ENCODE assay signal across 1 cellular context in the genomic region with DNA sequence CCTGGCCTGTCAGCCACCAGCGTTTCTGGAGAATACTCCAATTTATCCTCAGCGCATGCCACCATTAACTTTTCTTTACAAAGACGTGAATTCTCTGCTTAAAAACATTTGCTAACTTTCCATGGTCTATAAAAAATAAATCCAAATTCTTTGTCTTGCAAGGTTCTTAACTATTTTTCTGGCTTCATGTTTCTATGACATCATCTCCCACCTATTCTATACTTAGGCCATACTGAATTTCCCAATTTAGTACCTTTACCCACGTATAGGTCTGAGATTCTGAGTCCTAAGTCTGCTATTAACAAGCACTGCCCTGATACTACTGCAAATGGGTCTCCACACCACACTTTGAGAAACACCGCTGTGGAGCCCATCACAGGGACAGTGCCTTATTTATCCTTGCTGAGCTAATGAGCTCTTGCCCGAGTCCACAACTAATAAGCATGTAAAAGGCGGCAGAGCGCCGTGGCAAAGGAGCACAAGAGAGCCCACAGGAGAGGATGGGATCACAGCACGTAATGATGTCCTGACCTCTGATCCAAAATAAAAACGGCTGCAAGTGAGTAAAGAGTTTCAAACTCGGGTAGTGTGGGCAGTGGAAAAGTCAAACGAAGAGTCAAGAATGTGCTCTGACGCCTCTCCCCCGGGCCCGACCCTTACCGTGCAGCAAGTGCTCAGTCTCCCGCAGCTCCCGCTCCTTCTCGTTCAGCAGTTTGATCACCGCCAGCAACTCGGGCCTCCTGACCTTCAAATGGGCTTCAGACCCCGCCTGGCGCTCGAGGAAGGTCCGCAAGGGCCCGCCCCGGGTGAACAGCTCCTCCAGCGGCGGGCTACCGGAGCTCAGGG.
TF ChIP-seq lines count a peak whose summit lies in the region.

No MANE protein-coding gene starts in this region.

TF ChIP-seq in HepG2, 621 proteins besides CTCF, POLR2A, EP300 and RAD21 (continued from another document and continues in another):
- no peak for TF ChIP-seq ZKSCAN8 (CRISPR knock-in tag; IDR thresholded peaks at IDR 0.05; ENCODE audit: borderline replicate concordance)
- TF ChIP-seq, protein P1, sequence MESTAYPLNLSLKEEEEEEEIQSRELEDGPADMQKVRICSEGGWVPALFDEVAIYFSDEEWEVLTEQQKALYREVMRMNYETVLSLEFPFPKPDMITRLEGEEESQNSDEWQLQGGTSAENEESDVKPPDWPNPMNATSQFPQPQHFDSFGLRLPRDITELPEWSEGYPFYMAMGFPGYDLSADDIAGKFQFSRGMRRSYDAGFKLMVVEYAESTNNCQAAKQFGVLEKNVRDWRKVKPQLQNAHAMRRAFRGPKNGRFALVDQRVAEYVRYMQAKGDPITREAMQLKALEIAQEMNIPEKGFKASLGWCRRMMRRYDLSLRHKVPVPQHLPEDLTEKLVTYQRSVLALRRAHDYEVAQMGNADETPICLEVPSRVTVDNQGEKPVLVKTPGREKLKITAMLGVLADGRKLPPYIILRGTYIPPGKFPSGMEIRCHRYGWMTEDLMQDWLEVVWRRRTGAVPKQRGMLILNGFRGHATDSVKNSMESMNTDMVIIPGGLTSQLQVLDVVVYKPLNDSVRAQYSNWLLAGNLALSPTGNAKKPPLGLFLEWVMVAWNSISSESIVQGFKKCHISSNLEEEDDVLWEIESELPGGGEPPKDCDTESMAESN (CRISPR knock-in tag; conservative IDR thresholded peaks at IDR 0.05) = 0 out of 2 replicates have a peak, but pooled peaks have one; percentile 33
- TF ChIP-seq, protein P2, sequence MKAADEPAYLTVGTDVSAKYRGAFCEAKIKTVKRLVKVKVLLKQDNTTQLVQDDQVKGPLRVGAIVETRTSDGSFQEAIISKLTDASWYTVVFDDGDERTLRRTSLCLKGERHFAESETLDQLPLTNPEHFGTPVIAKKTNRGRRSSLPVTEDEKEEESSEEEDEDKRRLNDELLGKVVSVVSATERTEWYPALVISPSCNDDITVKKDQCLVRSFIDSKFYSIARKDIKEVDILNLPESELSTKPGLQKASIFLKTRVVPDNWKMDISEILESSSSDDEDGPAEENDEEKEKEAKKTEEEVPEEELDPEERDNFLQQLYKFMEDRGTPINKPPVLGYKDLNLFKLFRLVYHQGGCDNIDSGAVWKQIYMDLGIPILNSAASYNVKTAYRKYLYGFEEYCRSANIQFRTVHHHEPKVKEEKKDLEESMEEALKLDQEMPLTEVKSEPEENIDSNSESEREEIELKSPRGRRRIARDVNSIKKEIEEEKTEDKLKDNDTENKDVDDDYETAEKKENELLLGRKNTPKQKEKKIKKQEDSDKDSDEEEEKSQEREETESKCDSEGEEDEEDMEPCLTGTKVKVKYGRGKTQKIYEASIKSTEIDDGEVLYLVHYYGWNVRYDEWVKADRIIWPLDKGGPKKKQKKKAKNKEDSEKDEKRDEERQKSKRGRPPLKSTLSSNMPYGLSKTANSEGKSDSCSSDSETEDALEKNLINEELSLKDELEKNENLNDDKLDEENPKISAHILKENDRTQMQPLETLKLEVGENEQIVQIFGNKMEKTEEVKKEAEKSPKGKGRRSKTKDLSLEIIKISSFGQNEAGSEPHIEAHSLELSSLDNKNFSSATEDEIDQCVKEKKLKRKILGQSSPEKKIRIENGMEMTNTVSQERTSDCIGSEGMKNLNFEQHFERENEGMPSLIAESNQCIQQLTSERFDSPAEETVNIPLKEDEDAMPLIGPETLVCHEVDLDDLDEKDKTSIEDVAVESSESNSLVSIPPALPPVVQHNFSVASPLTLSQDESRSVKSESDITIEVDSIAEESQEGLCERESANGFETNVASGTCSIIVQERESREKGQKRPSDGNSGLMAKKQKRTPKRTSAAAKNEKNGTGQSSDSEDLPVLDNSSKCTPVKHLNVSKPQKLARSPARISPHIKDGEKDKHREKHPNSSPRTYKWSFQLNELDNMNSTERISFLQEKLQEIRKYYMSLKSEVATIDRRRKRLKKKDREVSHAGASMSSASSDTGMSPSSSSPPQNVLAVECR (CRISPR knock-in tag; IDR thresholded peaks at IDR 0.05; ENCODE audit: borderline replicate concordance) = peak; percentile 46
- TF ChIP-seq, protein P3, sequence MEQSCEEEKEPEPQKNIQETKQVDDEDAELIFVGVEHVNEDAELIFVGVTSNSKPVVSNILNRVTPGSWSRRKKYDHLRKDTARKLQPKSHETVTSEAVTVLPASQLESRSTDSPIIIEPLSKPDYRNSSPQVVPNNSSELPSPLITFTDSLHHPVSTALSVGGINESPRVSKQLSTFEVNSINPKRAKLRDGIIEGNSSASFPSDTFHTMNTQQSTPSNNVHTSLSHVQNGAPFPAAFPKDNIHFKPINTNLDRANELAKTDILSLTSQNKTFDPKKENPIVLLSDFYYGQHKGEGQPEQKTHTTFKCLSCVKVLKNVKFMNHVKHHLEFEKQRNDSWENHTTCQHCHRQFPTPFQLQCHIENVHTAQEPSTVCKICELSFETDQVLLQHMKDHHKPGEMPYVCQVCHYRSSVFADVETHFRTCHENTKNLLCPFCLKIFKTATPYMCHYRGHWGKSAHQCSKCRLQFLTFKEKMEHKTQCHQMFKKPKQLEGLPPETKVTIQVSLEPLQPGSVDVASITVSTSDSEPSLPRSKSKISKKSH (CRISPR knock-in tag; IDR thresholded peaks at IDR 0.05; ENCODE audit: borderline replicate concordance) = no peak
- TF ChIP-seq NCOA5 (CRISPR knock-in tag; IDR thresholded peaks at IDR 0.05) = no peak
- peak; percentile 85 for TF ChIP-seq KDM5A (IDR thresholded peaks at IDR 0.05; ENCODE audit: borderline replicate concordance, low read length)
- 0 out of 2 replicates have a peak, but pooled peaks have one; percentile 61 for TF ChIP-seq EEA1 (CRISPR knock-in tag; IDR thresholded peaks at IDR 0.05; ENCODE audit: borderline replicate concordance)
- TF ChIP-seq ZNF33A (CRISPR knock-in tag; IDR thresholded peaks at IDR 0.05; ENCODE audit: borderline replicate concordance) = no peak
- no peak; the same call in 1 of the 2 replicates for TF ChIP-seq ZNF569 (CRISPR knock-in tag; IDR thresholded peaks at IDR 0.05; ENCODE audit: borderline replicate concordance)
- TF ChIP-seq ZNF552 (CRISPR knock-in tag; IDR thresholded peaks at IDR 0.05; ENCODE audit: borderline replicate concordance) = no peak
- TF ChIP-seq ZNF224 (CRISPR knock-in tag; IDR thresholded peaks at IDR 0.05) = peak; percentile 21; the same call in 1 of the 2 replicates
- TF ChIP-seq RFX5 (IDR thresholded peaks at IDR 0.05; ENCODE audit: low read depth, low read length) = no peak
- no peak for TF ChIP-seq ZNF652 (CRISPR knock-in tag; IDR thresholded peaks at IDR 0.05; ENCODE audit: borderline replicate concordance, low read depth)
- TF ChIP-seq TARDBP (CRISPR knock-in tag; IDR thresholded peaks at IDR 0.05) = no peak
- TF ChIP-seq, protein P4, sequence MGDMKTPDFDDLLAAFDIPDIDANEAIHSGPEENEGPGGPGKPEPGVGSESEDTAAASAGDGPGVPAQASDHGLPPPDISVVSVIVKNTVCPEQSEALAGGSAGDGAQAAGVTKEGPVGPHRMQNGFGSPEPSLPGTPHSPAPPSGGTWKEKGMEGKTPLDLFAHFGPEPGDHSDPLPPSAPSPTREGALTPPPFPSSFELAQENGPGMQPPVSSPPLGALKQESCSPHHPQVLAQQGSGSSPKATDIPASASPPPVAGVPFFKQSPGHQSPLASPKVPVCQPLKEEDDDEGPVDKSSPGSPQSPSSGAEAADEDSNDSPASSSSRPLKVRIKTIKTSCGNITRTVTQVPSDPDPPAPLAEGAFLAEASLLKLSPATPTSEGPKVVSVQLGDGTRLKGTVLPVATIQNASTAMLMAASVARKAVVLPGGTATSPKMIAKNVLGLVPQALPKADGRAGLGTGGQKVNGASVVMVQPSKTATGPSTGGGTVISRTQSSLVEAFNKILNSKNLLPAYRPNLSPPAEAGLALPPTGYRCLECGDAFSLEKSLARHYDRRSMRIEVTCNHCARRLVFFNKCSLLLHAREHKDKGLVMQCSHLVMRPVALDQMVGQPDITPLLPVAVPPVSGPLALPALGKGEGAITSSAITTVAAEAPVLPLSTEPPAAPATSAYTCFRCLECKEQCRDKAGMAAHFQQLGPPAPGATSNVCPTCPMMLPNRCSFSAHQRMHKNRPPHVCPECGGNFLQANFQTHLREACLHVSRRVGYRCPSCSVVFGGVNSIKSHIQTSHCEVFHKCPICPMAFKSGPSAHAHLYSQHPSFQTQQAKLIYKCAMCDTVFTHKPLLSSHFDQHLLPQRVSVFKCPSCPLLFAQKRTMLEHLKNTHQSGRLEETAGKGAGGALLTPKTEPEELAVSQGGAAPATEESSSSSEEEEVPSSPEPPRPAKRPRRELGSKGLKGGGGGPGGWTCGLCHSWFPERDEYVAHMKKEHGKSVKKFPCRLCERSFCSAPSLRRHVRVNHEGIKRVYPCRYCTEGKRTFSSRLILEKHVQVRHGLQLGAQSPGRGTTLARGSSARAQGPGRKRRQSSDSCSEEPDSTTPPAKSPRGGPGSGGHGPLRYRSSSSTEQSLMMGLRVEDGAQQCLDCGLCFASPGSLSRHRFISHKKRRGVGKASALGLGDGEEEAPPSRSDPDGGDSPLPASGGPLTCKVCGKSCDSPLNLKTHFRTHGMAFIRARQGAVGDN (CRISPR knock-in tag; IDR thresholded peaks at IDR 0.05) = no peak
- TF ChIP-seq GATAD2A (CRISPR knock-in tag; IDR thresholded peaks at IDR 0.05) = no peak
- TF ChIP-seq ZNF543 (CRISPR knock-in tag; IDR thresholded peaks at IDR 0.05) = no peak
- 0 out of 2 replicates have a peak, but pooled peaks have one; percentile 21 for TF ChIP-seq ZNF598 (CRISPR knock-in tag; IDR thresholded peaks at IDR 0.05; ENCODE audit: borderline replicate concordance)
- no peak for TF ChIP-seq ZNF3 (CRISPR knock-in tag; IDR thresholded peaks at IDR 0.05)
- TF ChIP-seq, protein P5, sequence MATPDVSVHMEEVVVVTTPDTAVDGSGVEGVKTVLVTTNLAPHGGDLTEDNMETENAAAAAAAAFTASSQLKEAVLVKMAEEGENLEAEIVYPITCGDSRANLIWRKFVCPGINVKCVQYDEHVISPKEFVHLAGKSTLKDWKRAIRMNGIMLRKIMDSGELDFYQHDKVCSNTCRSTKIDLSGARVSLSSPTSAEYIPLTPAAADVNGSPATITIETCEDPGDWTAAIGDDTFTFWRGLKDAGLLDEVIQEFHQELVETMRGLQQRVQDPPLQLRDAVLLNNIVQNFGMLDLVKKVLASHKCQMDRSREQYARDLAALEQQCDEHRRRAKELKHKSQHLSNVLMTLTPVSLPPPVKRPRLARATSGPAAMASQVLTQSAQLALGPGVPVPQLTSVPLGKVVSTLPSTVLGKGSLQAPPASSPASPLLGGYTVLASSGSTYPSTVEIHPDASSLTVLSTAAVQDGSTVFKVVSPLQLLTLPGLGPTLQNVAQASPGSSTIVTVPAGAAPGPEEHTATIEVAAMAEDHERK (CRISPR knock-in tag; IDR thresholded peaks at IDR 0.05; ENCODE audit: low read depth) = no peak
- TF ChIP-seq ZNF550 (CRISPR knock-in tag; IDR thresholded peaks at IDR 0.05; ENCODE audit: borderline replicate concordance) = no peak
- TF ChIP-seq, protein P6, sequence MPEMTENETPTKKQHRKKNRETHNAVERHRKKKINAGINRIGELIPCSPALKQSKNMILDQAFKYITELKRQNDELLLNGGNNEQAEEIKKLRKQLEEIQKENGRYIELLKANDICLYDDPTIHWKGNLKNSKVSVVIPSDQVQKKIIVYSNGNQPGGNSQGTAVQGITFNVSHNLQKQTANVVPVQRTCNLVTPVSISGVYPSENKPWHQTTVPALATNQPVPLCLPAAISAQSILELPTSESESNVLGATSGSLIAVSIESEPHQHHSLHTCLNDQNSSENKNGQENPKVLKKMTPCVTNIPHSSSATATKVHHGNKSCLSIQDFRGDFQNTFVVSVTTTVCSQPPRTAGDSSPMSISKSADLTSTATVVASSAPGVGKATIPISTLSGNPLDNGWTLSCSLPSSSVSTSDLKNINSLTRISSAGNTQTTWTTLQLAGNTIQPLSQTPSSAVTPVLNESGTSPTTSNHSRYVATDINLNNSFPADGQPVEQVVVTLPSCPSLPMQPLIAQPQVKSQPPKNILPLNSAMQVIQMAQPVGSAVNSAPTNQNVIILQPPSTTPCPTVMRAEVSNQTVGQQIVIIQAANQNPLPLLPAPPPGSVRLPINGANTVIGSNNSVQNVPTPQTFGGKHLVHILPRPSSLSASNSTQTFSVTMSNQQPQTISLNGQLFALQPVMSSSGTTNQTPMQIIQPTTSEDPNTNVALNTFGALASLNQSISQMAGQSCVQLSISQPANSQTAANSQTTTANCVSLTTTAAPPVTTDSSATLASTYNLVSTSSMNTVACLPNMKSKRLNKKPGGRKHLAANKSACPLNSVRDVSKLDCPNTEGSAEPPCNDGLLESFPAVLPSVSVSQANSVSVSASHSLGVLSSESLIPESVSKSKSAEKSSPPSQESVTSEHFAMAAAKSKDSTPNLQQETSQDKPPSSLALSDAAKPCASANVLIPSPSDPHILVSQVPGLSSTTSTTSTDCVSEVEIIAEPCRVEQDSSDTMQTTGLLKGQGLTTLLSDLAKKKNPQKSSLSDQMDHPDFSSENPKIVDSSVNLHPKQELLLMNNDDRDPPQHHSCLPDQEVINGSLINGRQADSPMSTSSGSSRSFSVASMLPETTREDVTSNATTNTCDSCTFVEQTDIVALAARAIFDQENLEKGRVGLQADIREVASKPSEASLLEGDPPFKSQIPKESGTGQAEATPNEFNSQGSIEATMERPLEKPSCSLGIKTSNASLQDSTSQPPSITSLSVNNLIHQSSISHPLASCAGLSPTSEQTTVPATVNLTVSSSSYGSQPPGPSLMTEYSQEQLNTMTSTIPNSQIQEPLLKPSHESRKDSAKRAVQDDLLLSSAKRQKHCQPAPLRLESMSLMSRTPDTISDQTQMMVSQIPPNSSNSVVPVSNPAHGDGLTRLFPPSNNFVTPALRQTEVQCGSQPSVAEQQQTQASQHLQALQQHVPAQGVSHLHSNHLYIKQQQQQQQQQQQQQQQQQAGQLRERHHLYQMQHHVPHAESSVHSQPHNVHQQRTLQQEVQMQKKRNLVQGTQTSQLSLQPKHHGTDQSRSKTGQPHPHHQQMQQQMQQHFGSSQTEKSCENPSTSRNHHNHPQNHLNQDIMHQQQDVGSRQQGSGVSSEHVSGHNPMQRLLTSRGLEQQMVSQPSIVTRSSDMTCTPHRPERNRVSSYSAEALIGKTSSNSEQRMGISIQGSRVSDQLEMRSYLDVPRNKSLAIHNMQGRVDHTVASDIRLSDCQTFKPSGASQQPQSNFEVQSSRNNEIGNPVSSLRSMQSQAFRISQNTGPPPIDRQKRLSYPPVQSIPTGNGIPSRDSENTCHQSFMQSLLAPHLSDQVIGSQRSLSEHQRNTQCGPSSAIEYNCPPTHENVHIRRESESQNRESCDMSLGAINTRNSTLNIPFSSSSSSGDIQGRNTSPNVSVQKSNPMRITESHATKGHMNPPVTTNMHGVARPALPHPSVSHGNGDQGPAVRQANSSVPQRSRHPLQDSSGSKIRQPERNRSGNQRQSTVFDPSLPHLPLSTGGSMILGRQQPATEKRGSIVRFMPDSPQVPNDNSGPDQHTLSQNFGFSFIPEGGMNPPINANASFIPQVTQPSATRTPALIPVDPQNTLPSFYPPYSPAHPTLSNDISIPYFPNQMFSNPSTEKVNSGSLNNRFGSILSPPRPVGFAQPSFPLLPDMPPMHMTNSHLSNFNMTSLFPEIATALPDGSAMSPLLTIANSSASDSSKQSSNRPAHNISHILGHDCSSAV (CRISPR knock-in tag; IDR thresholded peaks at IDR 0.05; ENCODE audit: borderline replicate concordance) = 0 out of 2 replicates have a peak, but pooled peaks have one; percentile 34
- 0 out of 2 replicates have a peak, but pooled peaks have one; percentile 20 for TF ChIP-seq SIN3A (IDR thresholded peaks at IDR 0.05; ENCODE audit: borderline replicate concordance, low read depth, low read length)
- TF ChIP-seq SCMH1 (CRISPR knock-in tag; IDR thresholded peaks at IDR 0.05; ENCODE audit: borderline replicate concordance) = no peak
- TF ChIP-seq ZNF878 (CRISPR knock-in tag; IDR thresholded peaks at IDR 0.05) = no peak
- TF ChIP-seq ZBTB42 (CRISPR knock-in tag; IDR thresholded peaks at IDR 0.05) = peak; percentile 82; the same call in 1 of the 2 replicates
- TF ChIP-seq TEAD3 (CRISPR knock-in tag; optimal IDR thresholded peaks at IDR 0.05; ENCODE audit: borderline replicate concordance) = peak; percentile 15
